In genomic region chr20:32495949-32496348, GRCh38 we compare ENCODE assay signal across 28 cellular contexts.
A peak's percentile ranks its signal among the peaks of the same experiment; 100 is the strongest.
DNase-seq lines count a peak whose midpoint lies in the region; ATAC-seq and TF ChIP-seq lines count a peak whose summit lies in the region.
"Had no signal": no experiment of that assay in that cellular context is flagged by ENCODE, and none has a peak within 500 bp of the region (broad histone marks: within the 10 kb centered on the region; RNA-seq: fewer than 3 reads in every experiment).

No MANE protein-coding gene starts in this region.

- DNase-seq in activated naive CD4-positive, alpha-beta T cell treated with anti-CD3 and anti-CD28 coated beads, Interleukin-2, amount 50 U/mL, for 72 hours (ENCODE audit: low spot score in 2 of 2): no peak
- DNase-seq in activated naive CD4-positive, alpha-beta T cell (lab: John Stamatoyannopoulos, UW): no peak
- DNase-seq in RWPE2 (ENCODE audit: low spot score) (peak; percentile 77), islet precursor cell (peak; percentile 46), upper lobe of right lung (peak; percentile 42), OCI-M1 (lab: John Stamatoyannopoulos, UW) (no peak), testis (no peak), NCI-H128 (lab: John Stamatoyannopoulos, UW; ENCODE audit: unreplicated experiment) (no peak)
- DNase-seq: activated B cell treated with CpG ODN at 0.5 μM for 24 hours; activated CD8-positive, alpha-beta memory T cell treated with anti-CD3 and anti-CD28 coated beads, Interleukin-2, amount 10 ng/mL, durations not matched to agents 7 days and 5 days; activated naive CD4-positive, alpha-beta T cell treated with anti-CD3 and anti-CD28 coated beads, Interleukin-2, amount 50 U/mL, for 16 hours; activated T-cell treated with anti-CD3 and anti-CD28 coated beads, Interleukin-2, amount 50 U/mL, for 48 hours; AML-193; DMS79; gastrocnemius medialis; hippocampal formation; left ventricle myocardium inferior; NCI-H1092 treated with DMSO at 0.1 percent for 48 hours; NCI-H2029 treated with DMSO at 0.1 percent for 48 hours; NCI-H526 treated with DMSO at 0.1 percent for 48 hours; ovary; stimulated activated CD4-positive, alpha-beta T cell treated with anti-CD3 and anti-CD28 coated beads, Interleukin-2, amount 100 ng/mL, for 48 hours had no signal

- H3K9me3 Mint-ChIP-seq in activated naive CD4-positive, alpha-beta T cell treated with anti-CD3 and anti-CD28 coated beads, Interleukin-2, amount 50 U/mL, for 72 hours: no peaks in the 10 kb centered on the region
- H3K9me3 Mint-ChIP-seq: activated B cell treated with CpG ODN at 0.5 μM for 24 hours; dendritic cell treated with granulocyte-macrophage colony-stimulating factor and Interleukin-4, amounts not matched to agents 40 ng/mL and 50 ng/mL, for 4 days; nephron had no signal

- no peaks in the 10 kb centered on the region for H3K36me3 Mint-ChIP-seq in activated naive CD4-positive, alpha-beta T cell treated with anti-CD3 and anti-CD28 coated beads, Interleukin-2, amount 50 U/mL, for 72 hours
- H3K36me3 Mint-ChIP-seq: activated CD8-positive, alpha-beta memory T cell treated with anti-CD3 and anti-CD28 coated beads, Interleukin-2, amount 10 ng/mL, durations not matched to agents 7 days and 5 days had no signal

- no peak for ATAC-seq in activated naive CD4-positive, alpha-beta T cell treated with anti-CD3 and anti-CD28 coated beads, Interleukin-2, amount 50 U/mL, for 72 hours
- ATAC-seq in RWPE2 (ENCODE audit: low read depth) (no peak), upper lobe of right lung (no peak)
- ATAC-seq: activated CD8-positive, alpha-beta memory T cell treated with anti-CD3 and anti-CD28 coated beads, Interleukin-2, amount 10 ng/mL, durations not matched to agents 7 days and 5 days; gastrocnemius medialis; Panc1 had no signal

- H3K27ac ChIP-seq in RWPE2 (ENCODE audit: poor library complexity, severe bottlenecking): no peak overlapping the region
- no peak overlapping the region for H3K27ac ChIP-seq in upper lobe of right lung
- no peak overlapping the region for H3K27ac ChIP-seq in testis
- H3K27ac ChIP-seq: ascending aorta, gastrocnemius medialis, left ventricle myocardium inferior, ovary had no signal

- 91 to 92% methylated on average over 5 of the region's 5 CpGs for WGBS in testis, 2 donors

- TF ChIP-seq POLR2A in testis (IDR thresholded peaks at IDR 0.05): no peak

- no peaks in the 10 kb centered on the region for H3K9me3 ChIP-seq in RWPE2 (ENCODE audit: severe bottlenecking)
- H3K9me3 ChIP-seq in upper lobe of right lung: no peaks in the 10 kb centered on the region
- no peaks in the 10 kb centered on the region for H3K9me3 ChIP-seq in testis
- H3K9me3 ChIP-seq: ascending aorta, Caco-2, gastrocnemius medialis, HAP-1, left ventricle myocardium inferior, ovary had no signal

- TF ChIP-seq CTCF in RWPE2 (IDR thresholded peaks at IDR 0.05; ENCODE audit: poor library complexity, severe bottlenecking): no peak
- TF ChIP-seq CTCF in upper lobe of right lung (IDR thresholded peaks at IDR 0.05): no peak
- TF ChIP-seq CTCF in testis (IDR thresholded peaks at IDR 0.05): no peak

- no peak overlapping the region for H3K4me3 ChIP-seq in RWPE2 (ENCODE audit: severe bottlenecking)
- no peak overlapping the region for H3K4me3 ChIP-seq in upper lobe of right lung
- H3K4me3 ChIP-seq in testis: no peak overlapping the region
- H3K4me3 ChIP-seq: ascending aorta, gastrocnemius medialis, HAP-1, left ventricle myocardium inferior, ovary had no signal

- H3K36me3 ChIP-seq in RWPE2 (ENCODE audit: low read depth) (no peaks in the 10 kb centered on the region), upper lobe of right lung (no peaks in the 10 kb centered on the region), testis (ENCODE audit: low read depth, missing control alignments) (no peaks in the 10 kb centered on the region)
- H3K36me3 ChIP-seq: ascending aorta, gastrocnemius medialis, HAP-1, left ventricle myocardium inferior, ovary had no signal

- intact Hi-C loops in upper lobe of right lung (cut with DNase I) (no loop called here), testis (cut with DNase I; ENCODE audit: low total_unique reads) (no loop called here)

- H3K4me1 ChIP-seq in RWPE2 (ENCODE audit: insufficient read depth, poor library complexity, severe bottlenecking) (no peaks in the 10 kb centered on the region), upper lobe of right lung (no peaks in the 10 kb centered on the region), testis (peaks cover 9% of the 10 kb centered on the region)
- H3K4me1 ChIP-seq: ascending aorta, HAP-1 had no signal

- peak overlapping the region; percentile 40 to 93 for H3K27ac Mint-ChIP-seq in activated naive CD4-positive, alpha-beta T cell treated with anti-CD3 and anti-CD28 coated beads, Interleukin-2, amount 50 U/mL, for 72 hours
- H3K27ac Mint-ChIP-seq: activated B cell treated with CpG ODN at 0.5 μM for 24 hours; activated CD8-positive, alpha-beta memory T cell treated with anti-CD3 and anti-CD28 coated beads, Interleukin-2, amount 10 ng/mL, durations not matched to agents 7 days and 5 days; dendritic cell treated with granulocyte-macrophage colony-stimulating factor and Interleukin-4, amounts not matched to agents 40 ng/mL and 50 ng/mL, for 4 days had no signal

- H3K27me3 ChIP-seq in RWPE2 (ENCODE audit: insufficient read depth, poor library complexity, severe bottlenecking): no peaks in the 10 kb centered on the region
- no peaks in the 10 kb centered on the region for H3K27me3 ChIP-seq in upper lobe of right lung
- no peaks in the 10 kb centered on the region for H3K27me3 ChIP-seq in testis
- H3K27me3 ChIP-seq: ascending aorta, gastrocnemius medialis, ovary had no signal

Comparison
In these comparisons a context has a peak if more than half of its experiments do, and no peak if none do; other contexts are left out.
1. DNase-seq: peak in RWPE2 (single experiment), islet precursor cell (single experiment) and upper lobe of right lung (single experiment); none in activated naive CD4-positive, alpha-beta T cell treated with anti-CD3 and anti-CD28 coated beads, Interleukin-2, amount 50 U/mL, for 72 hours (0 of 2), activated naive CD4-positive, alpha-beta T cell (0 of 4), OCI-M1 (single experiment), testis (single experiment) and NCI-H128 (single experiment).